In genomic region chr1:33985656-33986055, GRCh38 we compare ENCODE assay signal across 14 cellular contexts.
DNase-seq lines count a peak whose midpoint lies in the region; ATAC-seq and TF ChIP-seq lines count a peak whose summit lies in the region.
"Had no signal": no experiment of that assay in that cellular context is flagged by ENCODE, and none has a peak within 500 bp of the region (broad histone marks: within the 10 kb centered on the region; RNA-seq: fewer than 3 reads in every experiment).

No MANE protein-coding gene starts in this region.

- H3K27ac Mint-ChIP-seq in GM23338 (no peak overlapping the region), WTC11 (no peak overlapping the region), CD14-positive monocyte (no peak overlapping the region)
- H3K27ac Mint-ChIP-seq: activated CD8-positive, alpha-beta T cell treated with anti-CD3 and anti-CD28 coated beads, Interleukin-2, amount 10 ng/mL, durations not matched to agents 7 days and 5 days; activated T-helper 1 cell treated with anti-CD3 and anti-CD28 coated beads, Interleukin-12 subunit alpha, Interleukin-12 subunit beta, Interleukin-2, Interleukin-4 antibody, amounts not matched to agents 30 ng/mL and 10 ng/mL and 1 ng/mL, durations not matched to agents 14 hours and 24 hours and 36 hours; stimulated activated memory B cell treated with anti-CD40 and anti-IgM and Interleukin-4, amounts not matched to agents 10 μg/mL and 1 μg/mL and 100 μg/mL, for 72 hours had no signal

- H2AFZ ChIP-seq in GM23338 = no peak overlapping the region

- CTCF ChIA-PET in WTC11 (lab: Charles Lee) = interaction anchor here (6.1 kb wide), 1 partner anchor 28 kb away, joined by 26 read pairs; no protein-coding TSS in a partner anchor

- TF ChIP-seq CTCF in GM23338 (conservative IDR thresholded peaks at IDR 0.05; ENCODE audit: low read depth in 2 of 2) (no peak), WTC11 (IDR thresholded peaks at IDR 0.05) (no peak), CD14-positive monocyte (IDR thresholded peaks at IDR 0.05) (no peak)

- peaks cover under 1% of the 10 kb centered on the region; the same call in 1 of the 2 replicates for H4K20me1 ChIP-seq in GM23338 (replicated peaks; ENCODE audit: insufficient read depth)

- no peaks in the 10 kb centered on the region for H3K4me1 ChIP-seq in GM23338 (ENCODE audit: insufficient read depth)

- H3K9me3 Mint-ChIP-seq in GM23338 (no peaks in the 10 kb centered on the region), WTC11 (no peaks in the 10 kb centered on the region), CD14-positive monocyte (peaks cover 0 to 2% (median 0%) of the 10 kb centered on the region in 7 donors)
- H3K9me3 Mint-ChIP-seq: activated T-helper 1 cell treated with anti-CD3 and anti-CD28 coated beads, Interleukin-12 subunit alpha, Interleukin-12 subunit beta, Interleukin-2, Interleukin-4 antibody, amounts not matched to agents 30 ng/mL and 10 ng/mL and 1 ng/mL, durations not matched to agents 14 hours and 24 hours and 36 hours; stimulated activated memory B cell treated with anti-CD40 and anti-IgM and Interleukin-4, amounts not matched to agents 10 μg/mL and 1 μg/mL and 100 μg/mL, for 72 hours had no signal

- no peak overlapping the region for H3K27ac ChIP-seq in GM23338 (ENCODE audit: low read depth)

- no peak overlapping the region for H3K4me3 Mint-ChIP-seq in GM23338
- no peak overlapping the region for H3K4me3 Mint-ChIP-seq in WTC11
- H3K4me3 Mint-ChIP-seq in CD14-positive monocyte = no peak overlapping the region
- H3K4me3 Mint-ChIP-seq: activated CD8-positive, alpha-beta T cell treated with anti-CD3 and anti-CD28 coated beads, Interleukin-2, amount 10 ng/mL, durations not matched to agents 7 days and 5 days; activated T-helper 1 cell treated with anti-CD3 and anti-CD28 coated beads, Interleukin-12 subunit alpha, Interleukin-12 subunit beta, Interleukin-2, Interleukin-4 antibody, amounts not matched to agents 30 ng/mL and 10 ng/mL and 1 ng/mL, durations not matched to agents 14 hours and 24 hours and 36 hours; stimulated activated memory B cell treated with anti-CD40 and anti-IgM and Interleukin-4, amounts not matched to agents 10 μg/mL and 1 μg/mL and 100 μg/mL, for 72 hours had no signal

- no peaks in the 10 kb centered on the region for H3F3A ChIP-seq in GM23338 (replicated peaks; ENCODE audit: low read depth)

- H3K4me2 ChIP-seq in GM23338 = no peak overlapping the region

- ATAC-seq in GM23338 (peak; percentile 36; the same call in 2 of the 3 replicates), WTC11 (peak; percentile 39), GM19467 (IDR thresholded peaks at IDR 0.05; ENCODE audit: unreplicated experiment) (no peak), GM21515 (IDR thresholded peaks at IDR 0.05; ENCODE audit: unreplicated experiment) (no peak)
- ATAC-seq: activated CD8-positive, alpha-beta T cell treated with anti-CD3 and anti-CD28 coated beads, Interleukin-2, amount 10 ng/mL, durations not matched to agents 7 days and 5 days; PC-3; stimulated activated memory B cell treated with anti-CD40 and anti-IgM and Interleukin-4, amounts not matched to agents 10 μg/mL and 1 μg/mL and 100 μg/mL, for 72 hours had no signal

- no peaks in the 10 kb centered on the region for H3K27me3 ChIP-seq in GM23338 (ENCODE audit: insufficient read depth)

- peak; percentile 34 for DNase-seq in A172 (ENCODE audit: low spot score)
- DNase-seq in GM23338 (ENCODE audit: low spot score) = no peak
- DNase-seq in WTC11 (ENCODE audit: low spot score) = no peak
- peak; percentile 63 for DNase-seq in islet precursor cell
- DNase-seq in NCI-H774 (lab: John Stamatoyannopoulos, UW) = no peak
- DNase-seq in CD14-positive monocyte (ENCODE audit: low spot score) = no peak
- DNase-seq: activated CD8-positive, alpha-beta T cell treated with anti-CD3 and anti-CD28 coated beads, Interleukin-2, amount 10 ng/mL, durations not matched to agents 7 days and 5 days; mesendoderm; NCI-H524; PC-3 had no signal

- H3K4me3 ChIP-seq in GM23338 = no peak overlapping the region

- H3K36me3 ChIP-seq in GM23338 (ENCODE audit: insufficient read depth) = no peaks in the 10 kb centered on the region

- POLR2A ChIA-PET in WTC11 (lab: Charles Lee) = no interaction called here

- H3K79me2 ChIP-seq in GM23338 (replicated peaks; ENCODE audit: insufficient read depth) = no peaks in the 10 kb centered on the region

- H3K4me1 Mint-ChIP-seq in GM23338 = no peaks in the 10 kb centered on the region; the same call in 1 of the 3 replicates
- 0 out of 2 replicates have a peak, but pooled peaks cover 5% of the 10 kb centered on the region for H3K4me1 Mint-ChIP-seq in WTC11
- H3K4me1 Mint-ChIP-seq in CD14-positive monocyte = no peaks in the 10 kb centered on the region
- H3K4me1 Mint-ChIP-seq: stimulated activated memory B cell treated with anti-CD40 and anti-IgM and Interleukin-4, amounts not matched to agents 10 μg/mL and 1 μg/mL and 100 μg/mL, for 72 hours had no signal

- intact Hi-C loops in CD14-positive monocyte (cut with micrococcal nuclease) = no loop called here

- H3K9me2 ChIP-seq in GM23338 (ENCODE audit: insufficient read depth) = no peaks in the 10 kb centered on the region

- H3K36me3 Mint-ChIP-seq in GM23338 (ENCODE audit: low read depth) (no peaks in the 10 kb centered on the region), WTC11 (no peaks in the 10 kb centered on the region), CD14-positive monocyte (no peaks in the 10 kb centered on the region)
- H3K36me3 Mint-ChIP-seq: stimulated activated memory B cell treated with anti-CD40 and anti-IgM and Interleukin-4, amounts not matched to agents 10 μg/mL and 1 μg/mL and 100 μg/mL, for 72 hours had no signal

- peaks cover 8% of the 10 kb centered on the region for H3K27me3 Mint-ChIP-seq in GM23338 (ENCODE audit: insufficient read depth, low read depth, poor library complexity)
- H3K27me3 Mint-ChIP-seq in WTC11 (ENCODE audit: low read depth) = no peaks in the 10 kb centered on the region
- peaks cover 7 to 11% (median 8%) of the 10 kb centered on the region in 3 donors for H3K27me3 Mint-ChIP-seq in CD14-positive monocyte (ENCODE audit: low read depth in 3 of 3)

TF ChIP-seq in GM23338, 12 proteins besides CTCF, POLR2A, EP300 and RAD21 (continues in another document):
- TF ChIP-seq, protein P1, sequence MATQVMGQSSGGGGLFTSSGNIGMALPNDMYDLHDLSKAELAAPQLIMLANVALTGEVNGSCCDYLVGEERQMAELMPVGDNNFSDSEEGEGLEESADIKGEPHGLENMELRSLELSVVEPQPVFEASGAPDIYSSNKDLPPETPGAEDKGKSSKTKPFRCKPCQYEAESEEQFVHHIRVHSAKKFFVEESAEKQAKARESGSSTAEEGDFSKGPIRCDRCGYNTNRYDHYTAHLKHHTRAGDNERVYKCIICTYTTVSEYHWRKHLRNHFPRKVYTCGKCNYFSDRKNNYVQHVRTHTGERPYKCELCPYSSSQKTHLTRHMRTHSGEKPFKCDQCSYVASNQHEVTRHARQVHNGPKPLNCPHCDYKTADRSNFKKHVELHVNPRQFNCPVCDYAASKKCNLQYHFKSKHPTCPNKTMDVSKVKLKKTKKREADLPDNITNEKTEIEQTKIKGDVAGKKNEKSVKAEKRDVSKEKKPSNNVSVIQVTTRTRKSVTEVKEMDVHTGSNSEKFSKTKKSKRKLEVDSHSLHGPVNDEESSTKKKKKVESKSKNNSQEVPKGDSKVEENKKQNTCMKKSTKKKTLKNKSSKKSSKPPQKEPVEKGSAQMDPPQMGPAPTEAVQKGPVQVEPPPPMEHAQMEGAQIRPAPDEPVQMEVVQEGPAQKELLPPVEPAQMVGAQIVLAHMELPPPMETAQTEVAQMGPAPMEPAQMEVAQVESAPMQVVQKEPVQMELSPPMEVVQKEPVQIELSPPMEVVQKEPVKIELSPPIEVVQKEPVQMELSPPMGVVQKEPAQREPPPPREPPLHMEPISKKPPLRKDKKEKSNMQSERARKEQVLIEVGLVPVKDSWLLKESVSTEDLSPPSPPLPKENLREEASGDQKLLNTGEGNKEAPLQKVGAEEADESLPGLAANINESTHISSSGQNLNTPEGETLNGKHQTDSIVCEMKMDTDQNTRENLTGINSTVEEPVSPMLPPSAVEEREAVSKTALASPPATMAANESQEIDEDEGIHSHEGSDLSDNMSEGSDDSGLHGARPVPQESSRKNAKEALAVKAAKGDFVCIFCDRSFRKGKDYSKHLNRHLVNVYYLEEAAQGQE (IDR thresholded peaks at IDR 0.05; ENCODE audit: unreplicated experiment) = no peak

TF ChIP-seq in WTC11, 78 proteins besides CTCF, POLR2A, EP300 and RAD21 (continues in another document):
- no peak for TF ChIP-seq FOXP4 (CRISPR knock-in tag; IDR thresholded peaks at IDR 0.05)
- TF ChIP-seq ZMAT4 (CRISPR knock-in tag; IDR thresholded peaks at IDR 0.05) = no peak
- TF ChIP-seq, protein P2, sequence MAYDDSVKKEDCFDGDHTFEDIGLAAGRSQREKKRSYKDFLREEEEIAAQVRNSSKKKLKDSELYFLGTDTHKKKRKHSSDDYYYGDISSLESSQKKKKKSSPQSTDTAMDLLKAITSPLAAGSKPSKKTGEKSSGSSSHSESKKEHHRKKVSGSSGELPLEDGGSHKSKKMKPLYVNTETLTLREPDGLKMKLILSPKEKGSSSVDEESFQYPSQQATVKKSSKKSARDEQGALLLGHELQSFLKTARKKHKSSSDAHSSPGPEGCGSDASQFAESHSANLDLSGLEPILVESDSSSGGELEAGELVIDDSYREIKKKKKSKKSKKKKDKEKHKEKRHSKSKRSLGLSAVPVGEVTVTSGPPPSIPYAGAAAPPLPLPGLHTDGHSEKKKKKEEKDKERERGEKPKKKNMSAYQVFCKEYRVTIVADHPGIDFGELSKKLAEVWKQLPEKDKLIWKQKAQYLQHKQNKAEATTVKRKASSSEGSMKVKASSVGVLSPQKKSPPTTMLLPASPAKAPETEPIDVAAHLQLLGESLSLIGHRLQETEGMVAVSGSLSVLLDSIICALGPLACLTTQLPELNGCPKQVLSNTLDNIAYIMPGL (CRISPR knock-in tag; IDR thresholded peaks at IDR 0.05) = no peak

Comparison
In these comparisons a context has a peak if more than half of its experiments do, and no peak if none do; other contexts are left out.
1. DNase-seq: peak in A172 (single experiment) and islet precursor cell (single experiment); none in GM23338 (single experiment), WTC11 (single experiment), NCI-H774 (single experiment) and CD14-positive monocyte (single experiment).
2. ATAC-seq: peak in GM23338 (single experiment) and WTC11 (single experiment); none in GM19467 (single experiment) and GM21515 (single experiment).